Comparison of ENCODE assay signal across 13 cellular contexts in the genomic region with DNA sequence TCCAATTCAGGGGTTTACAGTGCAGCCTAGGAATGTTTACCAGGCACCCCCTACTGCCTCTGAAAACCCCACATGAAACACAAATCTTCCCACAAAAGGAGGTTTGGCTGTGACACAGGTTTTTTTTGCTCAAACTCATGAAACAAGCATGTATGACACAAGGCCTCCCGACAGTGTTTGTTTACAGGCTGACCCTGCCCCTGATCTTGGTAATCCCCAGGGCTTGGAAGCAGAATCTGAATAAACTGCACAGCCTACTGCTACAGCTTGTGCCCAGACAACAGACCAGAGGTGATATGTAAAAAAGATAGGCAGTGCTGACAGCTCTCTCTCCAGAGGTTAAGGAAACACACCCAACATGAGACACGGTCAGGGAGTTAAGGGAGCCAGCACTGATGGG.
A peak's percentile ranks its signal among the peaks of the same experiment; 100 is the strongest.
DNase-seq lines count a peak whose midpoint lies in the region; ATAC-seq and TF ChIP-seq lines count a peak whose summit lies in the region.
"Had no signal": no experiment of that assay in that cellular context is flagged by ENCODE, and none has a peak within 500 bp of the region (broad histone marks: within the 10 kb centered on the region; RNA-seq: fewer than 3 reads in every experiment).

No MANE protein-coding gene starts in this region.

- ATAC-seq in Right ventricle myocardium superior (ENCODE audit: poor library complexity): peak; percentile 83
- no peak for ATAC-seq in GM18870 (IDR thresholded peaks at IDR 0.05; ENCODE audit: unreplicated experiment)
- ATAC-seq: activated CD4-positive, alpha-beta T cell treated with anti-CD3 and anti-CD28 coated beads for 36 hours; esophagus mucosa had no signal

- H3K4me3 Mint-ChIP-seq in brain (peak overlapping the region in 1 of 5 experiments; percentile 4), endothelial cell (ENCODE audit: unreplicated experiment) (no peak overlapping the region)
- H3K4me3 Mint-ChIP-seq: activated CD4-positive, alpha-beta T cell treated with anti-CD3 and anti-CD28 coated beads for 36 hours; IgD-negative memory B cell had no signal

- H3K27me3 Mint-ChIP-seq in brain (no peaks in the 10 kb centered on the region), endothelial cell (ENCODE audit: unreplicated experiment) (no peaks in the 10 kb centered on the region)
- H3K27me3 Mint-ChIP-seq: activated CD4-positive, alpha-beta T cell treated with anti-CD3 and anti-CD28 coated beads for 36 hours; IgD-negative memory B cell had no signal

- H3K27me3 ChIP-seq in right atrium auricular region: no peaks in the 10 kb centered on the region
- H3K27me3 ChIP-seq in kidney epithelial cell (ENCODE audit: control insufficient read depth, insufficient read depth, low read length): no peaks in the 10 kb centered on the region
- no peaks in the 10 kb centered on the region for H3K27me3 ChIP-seq in vagina
- H3K27me3 ChIP-seq: testis had no signal

- TF ChIP-seq CTCF in right atrium auricular region (IDR thresholded peaks at IDR 0.05) (no peak), brain (conservative IDR thresholded peaks at IDR 0.05) (no peak), kidney epithelial cell (IDR thresholded peaks at IDR 0.05; ENCODE audit: insufficient read depth, low read length, poor library complexity, severe bottlenecking) (no peak), endothelial cell (IDR thresholded peaks at IDR 0.05; ENCODE audit: unreplicated experiment) (no peak), vagina (IDR thresholded peaks at IDR 0.05) (no peak)

- no peak for DNase-seq in Right ventricle myocardium superior
- no peak for DNase-seq in right atrium auricular region (ENCODE audit: low spot score)
- DNase-seq in kidney epithelial cell (ENCODE audit: low read depth): peak; percentile 31
- no peak for DNase-seq in NCI-H524 (lab: John Stamatoyannopoulos, UW)
- DNase-seq in endothelial cell (ENCODE audit: low spot score): no peak
- no peak for DNase-seq in vagina (ENCODE audit: extremely low spot score in 2 of 2)
- DNase-seq: activated CD4-positive, alpha-beta T cell treated with anti-CD3 and anti-CD28 coated beads for 36 hours; activated naive CD4-positive, alpha-beta T cell treated with anti-CD3 and anti-CD28 coated beads, Interleukin-2, amount 50 U/mL, for 16 hours; testis had no signal

- intact Hi-C loops in Right ventricle myocardium superior (cut with DNase I) (no loop called here), vagina (cut with DNase I) (no loop called here)

- H3K4me1 ChIP-seq in right atrium auricular region: peaks cover 0 to 19% of the 10 kb centered on the region in 2 donors
- H3K4me1 ChIP-seq in vagina: peaks cover 26% of the 10 kb centered on the region

- H3K27ac Mint-ChIP-seq in brain: peak overlapping the region in 4 of 5 experiments; percentile 3 to 76 (median 16)
- H3K27ac Mint-ChIP-seq in endothelial cell (ENCODE audit: unreplicated experiment): no peak overlapping the region
- H3K27ac Mint-ChIP-seq: activated CD4-positive, alpha-beta T cell treated with anti-CD3 and anti-CD28 coated beads for 36 hours had no signal

- no peaks in the 10 kb centered on the region for H3K9me3 ChIP-seq in right atrium auricular region
- H3K9me3 ChIP-seq in vagina: no peaks in the 10 kb centered on the region
- H3K9me3 ChIP-seq: testis had no signal

- H3K27ac ChIP-seq in right atrium auricular region (no peak overlapping the region), vagina (no peak overlapping the region)
- H3K27ac ChIP-seq: testis had no signal

- H3K36me3 ChIP-seq in right atrium auricular region (no peaks in the 10 kb centered on the region), kidney epithelial cell (ENCODE audit: control insufficient read depth, insufficient read depth, low read length) (no peaks in the 10 kb centered on the region), vagina (peaks cover 0 to 5% of the 10 kb centered on the region in 2 donors)

- H3K4me3 ChIP-seq in right atrium auricular region (no peak overlapping the region), kidney epithelial cell (ENCODE audit: low read depth, low read length) (no peak overlapping the region), vagina (no peak overlapping the region)
- H3K4me3 ChIP-seq: testis had no signal

- H3K9me3 Mint-ChIP-seq in brain: no peaks in the 10 kb centered on the region
- no peaks in the 10 kb centered on the region for H3K9me3 Mint-ChIP-seq in endothelial cell (ENCODE audit: unreplicated experiment)
- H3K9me3 Mint-ChIP-seq: IgD-negative memory B cell had no signal

- no peak for TF ChIP-seq POLR2A in vagina (IDR thresholded peaks at IDR 0.05)

- H3K4me1 Mint-ChIP-seq in brain (peaks cover 58% of the 10 kb centered on the region), endothelial cell (ENCODE audit: unreplicated experiment) (peaks cover 19% of the 10 kb centered on the region)

- H3K36me3 Mint-ChIP-seq in brain (peaks cover 85% of the 10 kb centered on the region), endothelial cell (ENCODE audit: low read depth, unreplicated experiment) (peaks cover 14% of the 10 kb centered on the region)
